19 cellular contexts compared by ENCODE assay signal in genomic region chr5:150622157-150622556, GRCh38. TPM values are rescaled to one million over a fixed set of nuclear protein-coding genes. Genes with fewer than 3 reads are reported as not detected.
DNase-seq lines count a peak whose midpoint lies in the region; ATAC-seq lines count a peak whose summit lies in the region.
"Had no signal": no experiment of that assay in that cellular context is flagged by ENCODE, and none has a peak within 500 bp of the region (broad histone marks: within the 10 kb centered on the region; RNA-seq: fewer than 3 reads in every experiment).

No MANE protein-coding gene starts in this region.

- 28 to 43% methylated on average over 2 of the region's 2 CpGs for WGBS in aorta, 2 donors

- H3K4me1 ChIP-seq in aorta (ENCODE audit: control insufficient read depth in 1 of 2, insufficient read depth in 2 of 2, low read length in 2 of 2) = peaks cover 0 to 5% of the 10 kb centered on the region in 2 donors

- no peaks in the 10 kb centered on the region for H3K27me3 ChIP-seq in aorta (ENCODE audit: control insufficient read depth in 1 of 2, insufficient read depth in 2 of 2, low read length in 1 of 2)
- H3K27me3 ChIP-seq: hepatocyte had no signal

- H3K36me3 ChIP-seq in aorta (ENCODE audit: control insufficient read depth in 1 of 2, insufficient read depth in 2 of 2, low read length in 1 of 2) = no peaks in the 10 kb centered on the region

- no peak overlapping the region for H3K4me3 ChIP-seq in aorta (ENCODE audit: low read length in 2 of 2)
- H3K4me3 ChIP-seq: hepatocyte had no signal

- intact Hi-C loops in Right ventricle myocardium superior (cut with DNase I) = no loop called here
- intact Hi-C loops in Right ventricle myocardium inferior (cut with DNase I) = loop anchor here (2.0 kb wide), 1 partner anchor 27 kb away; no protein-coding TSS in a partner anchor
- intact Hi-C loops in head of caudate nucleus (cut with DNase I) = no loop called here
- intact Hi-C loops in aorta (cut with DNase I) = loop anchor here in 1 of 2 donors (5.0 kb wide), 1 partner anchor 60 kb away; no protein-coding TSS in a partner anchor

- DNase-seq in Right ventricle myocardium superior (peak; percentile 6), Right ventricle myocardium inferior (ENCODE audit: missing footprints) (no peak), head of caudate nucleus (peak in 37 of 42 donors; percentile 30 to 91 (median 67)), SIG-M5 treated with dmso at 0.1 percent for 504 hours (lab: John Stamatoyannopoulos, UW; ENCODE audit: unreplicated experiment) (no peak), aorta (no peak)
- DNase-seq in activated T-cell treated with anti-CD3 and anti-CD28 coated beads, Interleukin-2, amount 50 U/mL, for 1 hour = no peak
- DNase-seq: activated B cell treated with CpG ODN at 0.5 μM for 24 hours; activated CD4-positive, alpha-beta memory T cell treated with anti-CD3 and anti-CD28 coated beads for 36 hours; activated naive CD4-positive, alpha-beta T cell treated with Interleukin-2 at 50 U/mL for 16 hours; activated T-cell treated with anti-CD3 and anti-CD28 coated beads for 4 hours; C1 segment of cervical spinal cord; GDM1; NCI-H187 treated with DMSO at 0.1 percent for 48 hours; retina had no signal

- ATAC-seq in Right ventricle myocardium superior (ENCODE audit: poor library complexity) (no peak), Right ventricle myocardium inferior (no peak), aorta (ENCODE audit: low FRiP score) (no peak)

- no peaks in the 10 kb centered on the region for H3K9me3 ChIP-seq in aorta (ENCODE audit: control insufficient read depth, low read length)

- H3K27ac ChIP-seq in angular gyrus (ENCODE audit: low read depth, low read length) (peak overlapping the region; percentile 50), temporal lobe (ENCODE audit: low read depth, low read length) (peak overlapping the region; percentile 70), aorta (ENCODE audit: low read depth in 1 of 2, low read length in 2 of 2) (peak overlapping the region in 1 of 2 donors; percentile 11)
- H3K27ac ChIP-seq: hepatocyte, KMS-11 had no signal

RNA-seq across cellular contexts. Expression of gene SYNPO, which starts 18.3 kb away (rescaled TPM):
- total RNA-seq in Right ventricle myocardium superior (645 TPM), Right ventricle myocardium inferior (587 TPM), temporal lobe (4.9 TPM), aorta (100 to 1,000 TPM; 327 to 478 TPM)
- polyA plus RNA-seq in aorta = 100 to 1,000 TPM; 228 to 486 TPM

RNA-seq across cellular contexts. Expression of gene MYOZ3, which starts 38.9 kb away (rescaled TPM):
- total RNA-seq in Right ventricle myocardium superior = 4.0 TPM
- 5.5 TPM for total RNA-seq in Right ventricle myocardium inferior
- 3.9 TPM for total RNA-seq in temporal lobe
- 10 to 100 TPM in 1 of 2 donors, 1 to 10 TPM in 1; 2.5 to 14.1 TPM for total RNA-seq in aorta
- polyA plus RNA-seq in aorta = 1 to 10 TPM; 2.0 to 2.8 TPM
- total RNA-seq: NCI-H460 had no signal

Comparison
In these comparisons a context has a peak if more than half of its experiments do, and no peak if none do; other contexts are left out.
1. DNase-seq: peak in Right ventricle myocardium superior (single experiment) and head of caudate nucleus (37 of 42); none in Right ventricle myocardium inferior (single experiment), SIG-M5 treated with dmso at 0.1 percent for 504 hours (single experiment), aorta (0 of 2) and activated T-cell treated with anti-CD3 and anti-CD28 coated beads, Interleukin-2, amount 50 U/mL, for 1 hour (single experiment).
2. RNA of gene SYNPO, which starts 18.3 kb away (total RNA-seq): 645 TPM in Right ventricle myocardium superior (single experiment), 587 TPM in Right ventricle myocardium inferior (single experiment) and 327 to 478 TPM in aorta; 4.9 TPM in temporal lobe (single experiment); every median in the first group is over 10 times any median in the second.